11 cellular contexts compared by ENCODE assay signal in the genomic region with DNA sequence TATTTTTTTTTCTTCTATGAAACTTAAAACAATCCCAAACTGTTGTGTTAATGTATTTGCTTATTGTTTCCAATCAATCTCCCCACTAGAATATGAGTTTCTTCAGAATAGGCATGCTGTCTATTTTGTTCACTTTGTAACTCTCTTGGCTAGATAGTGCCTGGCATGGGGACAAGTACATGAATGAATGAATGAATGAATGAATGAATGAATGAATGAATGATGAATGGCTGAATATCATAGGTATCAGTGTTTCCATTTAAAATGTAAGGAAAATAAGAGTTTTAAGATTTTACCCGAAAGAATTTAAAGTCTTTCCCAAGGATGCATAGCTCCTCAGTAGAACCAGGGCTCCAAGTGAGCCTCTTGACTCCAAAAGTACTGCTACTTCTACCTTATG.
"Had no signal": no experiment of that assay in that cellular context is flagged by ENCODE, and none has a peak within 500 bp of the region (broad histone marks: within the 10 kb centered on the region; RNA-seq: fewer than 3 reads in every experiment).

No MANE protein-coding gene starts in this region.

- H3K36me3 ChIP-seq: HAP-1 had no signal

- H3K4me3 Mint-ChIP-seq: GM23338, H9, HFFc6 had no signal

- H3K4me1 Mint-ChIP-seq: GM23338 had no signal

- H3K27ac ChIP-seq: GM23248 had no signal

- H2AFZ ChIP-seq: GM23248, GM23338 had no signal

- H3K27ac Mint-ChIP-seq: GM23338, H9, HFFc6 had no signal

- H3K9me3 Mint-ChIP-seq: GM23338, H9, HFFc6 had no signal

- H3K9ac ChIP-seq: GM23248 had no signal

- DNase-seq: GM23248, GOT3, H7, H9, HCEC 1CT, HFFc6 had no signal

- FAIRE-seq: H1, H54 had no signal

- H3K9me3 ChIP-seq: HAP-1 had no signal

- ATAC-seq: GM23338, HCT116 had no signal

- H3K4me2 ChIP-seq: GM23338 had no signal

- H3K4me3 ChIP-seq: GM23248, GM23338, HAP-1 had no signal
